8 cellular contexts compared by ENCODE assay signal in the genomic region with DNA sequence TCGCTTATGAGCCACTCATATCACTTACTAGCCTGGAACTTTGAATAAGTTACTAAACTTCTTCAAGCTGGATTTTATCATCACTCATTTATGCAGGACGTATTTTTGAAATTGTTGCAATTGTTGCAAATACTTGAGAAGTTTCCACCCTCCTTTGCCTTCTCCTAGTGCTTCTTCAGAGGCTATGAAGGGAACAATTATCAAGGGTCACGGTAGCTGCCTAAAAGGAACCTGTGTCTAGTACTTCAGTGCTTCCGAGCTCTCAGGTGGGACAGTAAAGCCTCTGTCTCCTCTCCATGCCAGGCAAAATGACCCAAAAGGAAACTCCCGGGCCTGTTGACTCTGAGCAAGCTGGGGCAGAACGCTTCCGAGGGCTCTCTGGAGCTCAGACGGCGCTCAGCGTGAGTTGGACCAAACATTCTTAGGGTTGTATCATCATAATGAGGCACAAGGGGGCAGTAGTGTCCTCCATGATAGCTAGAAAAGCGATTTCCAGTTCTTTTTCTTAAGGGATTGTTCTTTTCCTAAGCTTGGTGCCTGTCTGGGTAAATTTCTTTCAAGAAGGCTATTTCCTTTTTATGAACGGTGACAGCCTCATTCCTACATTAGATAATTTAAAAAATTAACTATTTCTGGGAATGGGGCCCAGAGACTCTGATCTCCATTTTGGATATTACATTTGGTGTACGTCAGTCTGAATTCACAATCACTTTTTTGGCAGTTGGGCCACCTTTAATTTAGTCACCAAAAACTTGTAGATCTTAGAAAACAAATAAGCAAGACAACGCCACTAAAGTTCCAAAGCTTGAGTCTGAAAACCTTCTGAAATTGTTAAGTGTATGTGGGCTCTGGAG.
DNase-seq lines count a peak whose midpoint lies in the region; ATAC-seq and TF ChIP-seq lines count a peak whose summit lies in the region.

No MANE protein-coding gene starts in this region.

- DNase-seq in ACHN (peak; percentile 56), NCI-H2081 (lab: John Stamatoyannopoulos, UW) (peak; percentile 78), fibroblast of the aortic adventitia (ENCODE audit: low read depth) (peak; percentile 75), neuronal stem cell (ENCODE audit: low spot score) (peak; percentile 67), mesenteric fat pad (ENCODE audit: low spot score) (no peak)

- H3K9me3 ChIP-seq in neuronal stem cell (replicated peaks in 1 of 2; ENCODE audit: control insufficient read depth in 2 of 2, insufficient read depth in 1 of 2, low read depth in 1 of 2, low read length in 2 of 2): no peaks in the 10 kb centered on the region

- no peak overlapping the region for H3K4me2 ChIP-seq in neuronal stem cell (ENCODE audit: insufficient read depth, low read length, poor library complexity, severe bottlenecking)

- H2AFZ ChIP-seq in neuronal stem cell (ENCODE audit: low read length): peak overlapping the region; percentile 86

- H2BK15ac ChIP-seq in neuronal stem cell (ENCODE audit: low read length): no peak overlapping the region

- no peak overlapping the region for H3K4me3 ChIP-seq in GM12875 (ENCODE audit: low read depth, low read length)
- H3K4me3 ChIP-seq in WI38 (ENCODE audit: low read depth, low read length): no peak overlapping the region
- no peak overlapping the region for H3K4me3 ChIP-seq in fibroblast of the aortic adventitia (ENCODE audit: low read depth, low read length)
- no peak overlapping the region for H3K4me3 ChIP-seq in neuronal stem cell (ENCODE audit: low read length in 2 of 2)

- H2BK120ac ChIP-seq in neuronal stem cell (ENCODE audit: low read depth, low read length): no peak overlapping the region

- WGBS in neuronal stem cell (ENCODE audit: extremely low coverage in 2 of 2, insufficient read length in 2 of 2, insufficient replicate concordance in 1 of 2), 2 donors: no CpG with 5 or more reads among the region's 14 CpGs

- TF ChIP-seq CTCF in GM12875 (IDR thresholded peaks at IDR 0.05; ENCODE audit: borderline replicate concordance, insufficient read depth, low read depth, low read length) (peak; percentile 59; the same call in 1 of the 2 replicates), WI38 (IDR thresholded peaks at IDR 0.05; ENCODE audit: low read depth, low read length) (peak; percentile 50), fibroblast of the aortic adventitia (IDR thresholded peaks at IDR 0.05; ENCODE audit: insufficient read depth, low read length) (peak; percentile 82)

- H3K79me1 ChIP-seq in neuronal stem cell (ENCODE audit: low read depth, low read length): no peaks in the 10 kb centered on the region

- H3K27me3 ChIP-seq in neuronal stem cell (ENCODE audit: control insufficient read depth in 3 of 3, insufficient read depth in 3 of 3, low read depth in 1 of 3, low read length in 3 of 3): no peaks in the 10 kb centered on the region

- H2AK5ac ChIP-seq in neuronal stem cell (ENCODE audit: low read depth, low read length): no peak overlapping the region

- no peak overlapping the region for H4K91ac ChIP-seq in neuronal stem cell (ENCODE audit: low read depth, low read length, poor library complexity)

- no peak overlapping the region for H4K8ac ChIP-seq in neuronal stem cell (ENCODE audit: low read depth, low read length)

- H3K4me1 ChIP-seq in neuronal stem cell (ENCODE audit: control insufficient read depth in 2 of 2, insufficient read depth in 1 of 2, low read depth in 1 of 2, low read length in 2 of 2): no peaks in the 10 kb centered on the region

- no peaks in the 10 kb centered on the region for H3K36me3 ChIP-seq in neuronal stem cell (replicated peaks in 1 of 2; ENCODE audit: control insufficient read depth in 2 of 2, insufficient read depth in 2 of 2, low read length in 2 of 2)

- H3K23ac ChIP-seq in neuronal stem cell (ENCODE audit: low read depth, low read length, poor library complexity): no peak overlapping the region

- no peak overlapping the region for H3K9ac ChIP-seq in neuronal stem cell (ENCODE audit: low read depth, low read length, poor library complexity)

- no peak overlapping the region for H3K14ac ChIP-seq in neuronal stem cell (ENCODE audit: low read length)

- H3K4ac ChIP-seq in neuronal stem cell (ENCODE audit: low read length): no peak overlapping the region

- no peak overlapping the region for H2BK12ac ChIP-seq in neuronal stem cell (ENCODE audit: low read length)

- no peak overlapping the region for H2BK5ac ChIP-seq in neuronal stem cell (ENCODE audit: low read length)

- ATAC-seq in HG02970 (IDR thresholded peaks at IDR 0.05; ENCODE audit: low FRiP score, unreplicated experiment): peak; percentile 62

- in situ Hi-C loops in ACHN (cut with HindIII; ENCODE audit: low pct_ligation_motif_present, low pct_unique_long_range_greater_than_20kb, low sequenced_read_pairs): no loop called here

- H3K27ac ChIP-seq in neuronal stem cell (replicated peaks; ENCODE audit: low read length): no peak overlapping the region

- no peak overlapping the region for H3K18ac ChIP-seq in neuronal stem cell (ENCODE audit: low read length)
